8 cellular contexts compared by ENCODE assay signal in genomic region chr13:44578064-44578394, GRCh38. TPM values are rescaled to one million over a fixed set of nuclear protein-coding genes. Genes with fewer than 3 reads are reported as not detected.
A peak's percentile ranks its signal among the peaks of the same experiment; 100 is the strongest.
DNase-seq lines count a peak whose midpoint lies in the region; ATAC-seq and TF ChIP-seq lines count a peak whose summit lies in the region.

No MANE protein-coding gene starts in this region.

- no peaks in the 10 kb centered on the region for H3K27me3 Mint-ChIP-seq in Calu3 (ENCODE audit: unreplicated experiment)
- H3K27me3 Mint-ChIP-seq in MCF 10A (ENCODE audit: insufficient read depth, unreplicated experiment): no peaks in the 10 kb centered on the region

- H3K27ac Mint-ChIP-seq in Calu3 (ENCODE audit: unreplicated experiment) (no peak overlapping the region), MCF 10A (ENCODE audit: low read depth, unreplicated experiment) (peak overlapping the region; percentile 89)

- peaks cover 6% of the 10 kb centered on the region; the same call in 1 of the 2 replicates for H4K20me1 ChIP-seq in Karpas-422 (ENCODE audit: insufficient read depth, low read depth, low read length)

- H3K9me2 ChIP-seq in Karpas-422 (replicated peaks; ENCODE audit: insufficient read depth, low read length): no peaks in the 10 kb centered on the region

- H3K4me3 ChIP-seq in Karpas-422 (ENCODE audit: low read length) (peak overlapping the region; percentile 87), upper lobe of right lung (peak overlapping the region; percentile 93)

- peaks cover 32% of the 10 kb centered on the region for H3K36me3 Mint-ChIP-seq in Calu3 (ENCODE audit: insufficient read depth, unreplicated experiment)
- peaks cover 7% of the 10 kb centered on the region for H3K36me3 Mint-ChIP-seq in MCF 10A (ENCODE audit: insufficient read depth, unreplicated experiment)

- intact Hi-C loops in Calu3 (cut with micrococcal nuclease; ENCODE audit: unreplicated experiment) (loop anchor here (10.0 kb wide), 1 partner anchor 93 kb away; no protein-coding TSS in a partner anchor), MCF 10A (cut with micrococcal nuclease) (loop anchor here (5.0 kb wide), 2 partner anchors 134 to 394 kb away; no protein-coding TSS in a partner anchor), upper lobe of right lung (cut with DNase I) (no loop called here)

- no peaks in the 10 kb centered on the region for H3K9me3 ChIP-seq in Karpas-422 (ENCODE audit: low read length)
- no peaks in the 10 kb centered on the region for H3K9me3 ChIP-seq in upper lobe of right lung

- CTCF ChIA-PET in Calu3 (lab: Charles Lee): no interaction called here
- CTCF ChIA-PET in MCF 10A (lab: Yijun Ruan, JAX): interaction anchor here (0.6 kb wide), 2 partner anchors 11 to 316 kb away, joined by 3 read pairs; no protein-coding TSS in a partner anchor

- H3K4me1 Mint-ChIP-seq in Calu3 (ENCODE audit: low read depth, unreplicated experiment) (peaks cover 16% of the 10 kb centered on the region), MCF 10A (ENCODE audit: insufficient read depth, unreplicated experiment) (peaks cover 26% of the 10 kb centered on the region)

- no peak for TF ChIP-seq CTCF in Calu3 (IDR thresholded peaks at IDR 0.05; ENCODE audit: unreplicated experiment)
- no peak for TF ChIP-seq CTCF in MCF 10A (IDR thresholded peaks at IDR 0.05; ENCODE audit: unreplicated experiment)
- no peak for TF ChIP-seq CTCF in upper lobe of right lung (IDR thresholded peaks at IDR 0.05)

- H3K9ac ChIP-seq in Karpas-422 (ENCODE audit: low read length): peak overlapping the region; percentile 79

- peak overlapping the region; percentile 81 for H2AFZ ChIP-seq in Karpas-422 (ENCODE audit: low read length)

- peak overlapping the region; percentile 83 for H3K4me3 Mint-ChIP-seq in Calu3 (ENCODE audit: low read depth, unreplicated experiment)
- H3K4me3 Mint-ChIP-seq in MCF 10A (ENCODE audit: unreplicated experiment): peak overlapping the region; percentile 88

- no peak for ATAC-seq in upper lobe of right lung
- no peak for ATAC-seq in GM21390 (IDR thresholded peaks at IDR 0.05; ENCODE audit: unreplicated experiment)

- H3K27me3 ChIP-seq in Karpas-422 (ENCODE audit: low read length): no peaks in the 10 kb centered on the region; the same call in 1 of the 2 replicates
- no peaks in the 10 kb centered on the region for H3K27me3 ChIP-seq in upper lobe of right lung

- DNase-seq in Calu3 (no peak), Karpas-422 (no peak), MCF 10A (ENCODE audit: unreplicated experiment) (no peak), medulla oblongata (ENCODE audit: extremely low spot score) (peak; percentile 47), upper lobe of right lung (no peak), putamen (ENCODE audit: low spot score) (no peak)
- DNase-seq in effector CD8-positive, alpha-beta T cell (lab: John Stamatoyannopoulos, UW): no peak

- POLR2A ChIA-PET in MCF 10A (lab: Yijun Ruan, JAX): interaction anchor here (0.5 to 1.6 kb wide), 8 partner anchors 12 to 660 kb away, joined by 3 to 5 read pairs (median 4); no protein-coding TSS in a partner anchor

- no peaks in the 10 kb centered on the region for H3K36me3 ChIP-seq in Karpas-422 (ENCODE audit: insufficient read depth, low read length)
- no peaks in the 10 kb centered on the region for H3K36me3 ChIP-seq in upper lobe of right lung

- peak overlapping the region; percentile 96 for H3K4me2 ChIP-seq in Karpas-422 (ENCODE audit: low read depth, low read length, poor library complexity, severe bottlenecking)

- H3K27ac ChIP-seq in Karpas-422 (ENCODE audit: low read length) (0 out of 2 replicates have a peak overlapping the region, but pooled peaks have one; percentile 19), upper lobe of right lung (peak overlapping the region; percentile 95)

- no peaks in the 10 kb centered on the region for H3K79me2 ChIP-seq in Karpas-422 (ENCODE audit: low read length)

- H3K9me3 Mint-ChIP-seq in Calu3 (ENCODE audit: low read depth, unreplicated experiment) (no peaks in the 10 kb centered on the region), MCF 10A (ENCODE audit: unreplicated experiment) (no peaks in the 10 kb centered on the region)

- BruUV-seq in Calu3 (replicated peaks; lab: Mats Ljungman, UMichigan): no TSS peak
- TSS peak; percentile 78 for BruUV-seq in MCF 10A (replicated peaks; lab: Mats Ljungman, UMichigan)

- peaks cover 24% of the 10 kb centered on the region for H3K4me1 ChIP-seq in Karpas-422 (ENCODE audit: low read length)
- H3K4me1 ChIP-seq in upper lobe of right lung: peaks cover 18% of the 10 kb centered on the region

RNA-seq across cellular contexts. Expression of gene TSC22D1, which starts 1.9 kb away (rescaled TPM):
- total RNA-seq in Calu3 (2022) (37.1 and 37.2 TPM in 2 replicates), MCF 10A (2022) (153 and 162 TPM in 2 replicates), upper lobe of right lung (149 TPM)
- 8.5 and 20.1 TPM in 2 replicates for total RNA-seq in Karpas-422 (2014; rRNA removed; shearing (Covaris generic); ENCODE audit: low replicate concordance)
